1 cellular context compared by ENCODE assay signal in the genomic region with DNA sequence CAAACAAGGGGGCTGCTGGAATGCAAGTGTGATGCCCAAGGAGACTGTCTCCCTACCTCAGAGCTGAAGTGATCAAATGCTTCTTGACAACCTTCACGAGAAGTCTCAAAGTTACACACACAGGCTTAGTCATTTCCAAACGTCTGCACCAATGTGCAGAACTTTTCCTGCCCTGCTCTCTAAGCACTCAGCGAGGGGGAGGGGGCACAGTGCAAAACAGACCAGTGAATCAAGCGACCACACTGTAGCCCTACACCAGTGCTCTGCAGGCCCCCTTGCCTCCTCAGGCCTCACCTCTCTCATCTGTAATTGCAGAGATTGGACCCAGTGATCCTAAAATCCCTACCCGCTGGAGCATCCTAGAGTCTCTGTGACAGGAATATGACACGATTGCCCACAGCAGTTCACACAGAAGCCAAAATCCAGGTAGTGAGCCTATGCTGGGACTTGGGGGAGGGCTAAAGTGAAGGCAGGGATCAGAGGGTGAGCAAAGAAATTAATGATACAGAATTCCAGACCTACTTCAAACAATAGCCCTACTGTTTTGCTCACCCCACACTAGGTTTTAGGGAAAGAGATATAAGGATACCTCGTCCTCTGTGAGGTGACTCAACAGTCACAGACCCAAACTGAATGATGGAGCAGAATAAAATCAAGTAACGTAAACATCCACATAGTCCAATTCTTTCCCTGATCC.
TF ChIP-seq lines count a peak whose summit lies in the region.

No MANE protein-coding gene starts in this region.

TF ChIP-seq in GM23338, 12 proteins besides CTCF, POLR2A, EP300 and RAD21 (continued from another document):
- TF ChIP-seq ZNF462 (CRISPR knock-in tag; IDR thresholded peaks at IDR 0.05): no peak
- no peak for TF ChIP-seq STAT1 (IDR thresholded peaks at IDR 0.05; ENCODE audit: unreplicated experiment)
- no peak for TF ChIP-seq EZH2 (IDR thresholded peaks at IDR 0.05; ENCODE audit: low read depth, unreplicated experiment)
- TF ChIP-seq ZNF331 (CRISPR knock-in tag; IDR thresholded peaks at IDR 0.05; ENCODE audit: low read depth): no peak
- TF ChIP-seq ZNF114 (CRISPR knock-in tag; IDR thresholded peaks at IDR 0.05): no peak
